34 cellular contexts compared by ENCODE assay signal in the genomic region with DNA sequence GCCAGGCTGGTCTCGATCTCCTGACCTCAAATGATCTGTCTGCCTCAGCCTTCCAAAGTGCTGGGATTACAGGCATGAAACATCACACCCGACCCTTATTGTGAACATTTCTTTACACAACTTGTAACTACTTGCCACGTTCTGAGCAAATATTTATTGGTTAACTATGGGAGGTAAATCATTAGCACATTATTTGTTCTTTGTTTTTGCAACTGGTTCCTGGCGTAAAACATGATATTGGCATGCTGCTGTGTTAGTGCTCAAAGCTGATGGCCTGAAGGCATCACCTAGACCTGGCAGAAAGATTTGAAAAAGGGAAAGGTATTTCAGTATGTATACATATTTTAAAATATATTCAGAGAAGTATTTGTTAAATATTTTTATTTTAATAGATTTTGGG.
"Had no signal": no experiment of that assay in that cellular context is flagged by ENCODE, and none has a peak within 500 bp of the region (broad histone marks: within the 10 kb centered on the region; RNA-seq: fewer than 3 reads in every experiment).

No MANE protein-coding gene starts in this region.

- H3K4me2 ChIP-seq: KMS-11 had no signal

- H3K27ac ChIP-seq: KMS-11 had no signal

- H3K4me3 ChIP-seq: MG63 had no signal

- DNase-seq: Karpas-422, Kasumi-1, MG63, MM.1S, MV-4-11, NCI-H1048, NCI-H1092, NCI-H1092 treated with DMSO at 0.1 percent for 48 hours, NCI-H1105, NCI-H1105 treated with DMSO at 0.1 percent for 48 hours, NCI-H1417, NCI-H1417 treated with DMSO at 0.1 percent for 48 hours, NCI-H1436, NCI-H1436 treated with DMSO at 0.1 percent for 48 hours, NCI-H146, NCI-H1694, NCI-H1694 treated with DMSO at 0.1 percent for 48 hours, NCI-H187, NCI-H187 treated with DMSO at 0.1 percent for 48 hours, NCI-H1930, NCI-H2029, NCI-H2029 treated with DMSO at 0.1 percent for 48 hours, NCI-H2081, NCI-H2081 treated with DMSO at 0.1 percent for 48 hours, NCI-H2107, NCI-H2171, NCI-H2171 treated with DMSO at 0.1 percent for 48 hours, NCI-H2227 treated with DMSO at 0.1 percent for 48 hours, NCI-H226, NCI-H345, NCI-H446, NCI-H446 treated with DMSO at 0.1 percent for 48 hours, NCI-H510A had no signal

- H3K9me3 ChIP-seq: MG63 had no signal

- H3K27me3 ChIP-seq: MG63 had no signal

- H3K36me3 ChIP-seq: MG63 had no signal

- H3K9ac ChIP-seq: KMS-11 had no signal
